Comparison of ENCODE assay signal across 8 cellular contexts in genomic region chr10:86755454-86755739, GRCh38. TPM values are rescaled to one million over a fixed set of nuclear protein-coding genes. Genes with fewer than 3 reads are reported as not detected.
DNase-seq lines count a peak whose midpoint lies in the region; ATAC-seq, FAIRE-seq and TF ChIP-seq lines count a peak whose summit lies in the region.

No MANE protein-coding gene starts in this region.

- peak overlapping the region; percentile 86 for H3K27ac ChIP-seq in SU-DHL-6 (ENCODE audit: low read depth, low read length)
- H3K27ac ChIP-seq in small intestine (ENCODE audit: low read depth in 1 of 2, low read length in 1 of 2) = peak overlapping the region; percentile 84 to 96

- in situ Hi-C loops in HAP-1 (cut with MboI; ENCODE audit: low sequenced_read_pairs) = no loop called here

- H3K4me3 ChIP-seq in HAP-1 = peak overlapping the region; percentile 70
- H3K4me3 ChIP-seq in SU-DHL-6 (ENCODE audit: insufficient read depth, low read length, poor library complexity, severe bottlenecking) = peak overlapping the region; percentile 96
- peak overlapping the region; percentile 79 to 86 for H3K4me3 ChIP-seq in foreskin fibroblast (ENCODE audit: low read depth in 1 of 2, low read length in 2 of 2)
- H3K4me3 ChIP-seq in small intestine (ENCODE audit: low read depth in 1 of 2, low read length in 2 of 2) = peak overlapping the region; percentile 71 to 94

- ATAC-seq in GM21619 (IDR thresholded peaks at IDR 0.05; ENCODE audit: unreplicated experiment) = no peak

- no peaks in the 10 kb centered on the region for H3K27me3 ChIP-seq in HAP-1 (ENCODE audit: low read depth)
- no peaks in the 10 kb centered on the region for H3K27me3 ChIP-seq in SU-DHL-6 (ENCODE audit: low read length)
- no peaks in the 10 kb centered on the region for H3K27me3 ChIP-seq in small intestine (ENCODE audit: control insufficient read depth in 2 of 2, insufficient read depth in 2 of 2, low read length in 2 of 2)

- TF ChIP-seq CTCF in SU-DHL-6 (IDR thresholded peaks at IDR 0.05; ENCODE audit: insufficient read depth, low read length, poor library complexity, severe bottlenecking) (no peak), foreskin fibroblast (IDR thresholded peaks at IDR 0.05; ENCODE audit: low read depth, low read length) (no peak)

- peak overlapping the region; percentile 86 for H3K4me2 ChIP-seq in SU-DHL-6 (ENCODE audit: low read depth, low read length, poor library complexity, severe bottlenecking)

- 2 to 3% (median 3%) methylated on average over 9 of the region's 9 CpGs for WGBS in small intestine, 3 donors

- H3K79me2 ChIP-seq in SU-DHL-6 (ENCODE audit: insufficient read depth, low read length) = peaks cover 38% of the 10 kb centered on the region

- peak overlapping the region; percentile 86 for H2AFZ ChIP-seq in SU-DHL-6 (ENCODE audit: low read depth, low read length, severe bottlenecking)

- no peaks in the 10 kb centered on the region for H3K9me3 ChIP-seq in HAP-1
- no peaks in the 10 kb centered on the region for H3K9me3 ChIP-seq in SU-DHL-6 (ENCODE audit: insufficient read depth, low read length)
- H3K9me3 ChIP-seq in small intestine (ENCODE audit: control insufficient read depth, low read depth) = no peaks in the 10 kb centered on the region

- peaks cover 53% of the 10 kb centered on the region for H3F3A ChIP-seq in SU-DHL-6 (ENCODE audit: insufficient read depth)

- peak overlapping the region; percentile 97 for H3K9ac ChIP-seq in SU-DHL-6 (ENCODE audit: low read length)

- H4K20me1 ChIP-seq in SU-DHL-6 (ENCODE audit: low read depth, low read length) = peaks cover 17% of the 10 kb centered on the region

- H3K36me3 ChIP-seq in HAP-1 (replicated peaks) (no peaks in the 10 kb centered on the region), SU-DHL-6 (ENCODE audit: low read length) (no peaks in the 10 kb centered on the region), small intestine (ENCODE audit: control insufficient read depth in 2 of 2, insufficient read depth in 2 of 2, low read length in 2 of 2) (no peaks in the 10 kb centered on the region)

- H3K4me1 ChIP-seq in HAP-1 = peaks cover 27% of the 10 kb centered on the region
- peaks cover 3 to 4% of the 10 kb centered on the region in 2 donors for H3K4me1 ChIP-seq in small intestine (ENCODE audit: control insufficient read depth in 2 of 2, insufficient read depth in 1 of 2, low read depth in 1 of 2, low read length in 1 of 2)

- FAIRE-seq in small intestine (lab: Jason Lieb, UNC) = no peak
- FAIRE-seq in RCC 7860 (lab: Jason Lieb, UNC) = no peak

- DNase-seq in HAP-1 (ENCODE audit: low spot score in 2 of 2) (peak in 1 of 2 experiments; percentile 64), foreskin fibroblast (no peak), small intestine (no peak), SW480 (ENCODE audit: low spot score) (no peak), RCC 7860 (ENCODE audit: low spot score) (no peak)
- no peak for DNase-seq in stimulated activated naive CD4-positive, alpha-beta T cell treated with Interleukin-2 at 50 U/mL for 16 hours (lab: John Stamatoyannopoulos, UW)

- no peaks in the 10 kb centered on the region for H3K9me2 ChIP-seq in SU-DHL-6 (replicated peaks; ENCODE audit: insufficient read depth, low read length)

RNA-seq across cellular contexts. Expression of gene BMPR1A, which starts 1.0 kb away (rescaled TPM):
- 10 to 100 TPM in 1 of 3 donors, 1 to 10 TPM in 2; 3.4 to 13.7 (median 5.9) TPM for polyA plus RNA-seq in small intestine
